Comparison of ENCODE assay signal across 26 cellular contexts in the genomic region with DNA sequence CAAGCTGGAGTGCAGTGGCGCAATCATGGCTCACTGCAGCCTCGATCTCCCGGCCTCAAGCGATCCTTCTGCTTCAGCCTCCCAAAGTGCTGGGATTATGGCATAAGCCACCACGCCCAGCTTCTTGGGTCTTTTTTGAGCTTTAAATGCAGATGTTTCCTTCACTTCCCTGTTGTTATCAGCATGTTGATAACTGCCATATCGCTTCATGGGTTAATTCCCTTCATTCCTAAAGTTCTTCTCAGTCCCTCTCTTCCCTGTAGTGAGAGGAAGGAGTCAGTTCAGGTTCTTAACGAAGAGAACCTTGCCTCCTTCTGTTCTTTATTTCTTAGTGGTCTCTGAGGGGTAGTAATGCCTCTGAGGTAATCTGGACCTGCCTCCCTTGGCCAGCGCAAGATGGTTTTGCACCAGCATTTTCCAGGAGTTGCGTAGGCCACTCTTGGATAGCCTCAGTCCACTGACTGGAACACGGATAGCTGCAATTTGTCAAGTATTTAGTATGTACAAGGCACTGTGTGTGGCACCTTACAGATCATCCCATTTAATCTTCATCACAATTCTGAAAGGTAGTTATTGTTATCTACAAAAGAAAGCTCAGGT.
"Had no signal": no experiment of that assay in that cellular context is flagged by ENCODE, and none has a peak within 500 bp of the region (broad histone marks: within the 10 kb centered on the region; RNA-seq: fewer than 3 reads in every experiment).

No MANE protein-coding gene starts in this region.

- FAIRE-seq: urothelium cell line had no signal

- H3K27ac ChIP-seq: stomach, suprapubic skin, testis, thoracic aorta, thyroid gland, tibial artery, tibial nerve, transverse colon, upper lobe of left lung, upper lobe of right lung, uterus, vagina had no signal

- H3K27me3 ChIP-seq: stomach, suprapubic skin, testis, thyroid gland, tibial nerve, transverse colon, upper lobe of left lung, upper lobe of right lung, uterus, vagina had no signal

- DNase-seq: stimulated activated CD4-positive, alpha-beta T cell treated with anti-CD3 and anti-CD28 coated beads, Interleukin-2, amount 100 ng/mL, for 48 hours; stimulated activated CD4-positive, alpha-beta T cell treated with anti-CD3 and anti-CD28 coated beads, Interleukin-4, amount 100 ng/mL, for 1 hour; stimulated activated CD4-positive, alpha-beta T cell treated with anti-CD3 and anti-CD28 coated beads, Interleukin-4, amount 100 ng/mL, for 24 hours; stimulated activated CD4-positive, alpha-beta T cell treated with anti-CD3 and anti-CD28 coated beads, Interleukin-4, amount 100 ng/mL, for 4 hours; stimulated activated CD8-positive, alpha-beta memory T cell treated with anti-CD3 and anti-CD28 coated beads, Interleukin-4, amount 100 ng/mL, for 48 hours; stimulated activated naive B cell treated with anti-CD40 and anti-IgM and Interleukin-4, amounts not matched to agents 10 μg/mL and 1 μg/mL and 100 μg/mL, for 72 hours; stimulated activated naive CD4-positive, alpha-beta T cell; stimulated activated naive CD4-positive, alpha-beta T cell treated with Interleukin-2 at 50 U/mL for 16 hours; stimulated activated naive CD8-positive, alpha-beta T cell treated with anti-CD3 and anti-CD28 coated beads, Interleukin-15, amount 100 ng/mL, for 72 hours; stimulated activated naive CD8-positive, alpha-beta T cell treated with anti-CD3 and anti-CD28 coated beads, Interleukin-15, Interleukin-2, amounts not matched to agents 100 U/mL and 50 U/mL, for 24 hours; stomach; substantia nigra; testis; thyroid gland; tibial artery; transverse colon; upper lobe of left lung; upper lobe of right lung; uterus had no signal

- H3K4me1 ChIP-seq: stomach, suprapubic skin, testis, thyroid gland, tibial artery, tibial nerve, transverse colon, upper lobe of left lung, upper lobe of right lung, uterus, vagina had no signal

- H3K36me3 ChIP-seq: stomach, suprapubic skin, thoracic aorta, thyroid gland, tibial artery, tibial nerve, transverse colon, upper lobe of left lung, upper lobe of right lung, uterus, vagina had no signal

- H3K9me3 ChIP-seq: stomach, suprapubic skin, testis, thoracic aorta, thyroid gland, tibial artery, tibial nerve, transverse colon, upper lobe of left lung, upper lobe of right lung, uterus, vagina had no signal

- ATAC-seq: stimulated activated effector memory CD8-positive, alpha-beta T cell treated with anti-CD3 and anti-CD28 coated beads, Interleukin-12 subunit alpha, Interleukin-12 subunit beta, amount 100 ng/mL, for 72 hours; stimulated activated memory B cell treated with anti-CD40 and anti-IgM and Interleukin-4, amounts not matched to agents 10 μg/mL and 1 μg/mL and 100 μg/mL, for 72 hours; stimulated activated naive B cell treated with anti-CD40 and anti-IgM and Interleukin-4, amounts not matched to agents 10 μg/mL and 1 μg/mL and 100 μg/mL, for 72 hours; stimulated activated naive CD8-positive, alpha-beta T cell treated with anti-CD3 and anti-CD28 coated beads, Interleukin-15, amount 100 ng/mL, for 72 hours; stimulated activated naive CD8-positive, alpha-beta T cell treated with anti-CD3 and anti-CD28 coated beads, Interleukin-15, Interleukin-2, amounts not matched to agents 100 U/mL and 50 U/mL, for 24 hours; upper lobe of right lung had no signal

- H3K4me3 ChIP-seq: stomach, suprapubic skin, testis, thoracic aorta, thyroid gland, tibial artery, tibial nerve, transverse colon, upper lobe of left lung, upper lobe of right lung, uterus, vagina had no signal
